ENCODE assay signal across 11 cellular contexts in the genomic region with DNA sequence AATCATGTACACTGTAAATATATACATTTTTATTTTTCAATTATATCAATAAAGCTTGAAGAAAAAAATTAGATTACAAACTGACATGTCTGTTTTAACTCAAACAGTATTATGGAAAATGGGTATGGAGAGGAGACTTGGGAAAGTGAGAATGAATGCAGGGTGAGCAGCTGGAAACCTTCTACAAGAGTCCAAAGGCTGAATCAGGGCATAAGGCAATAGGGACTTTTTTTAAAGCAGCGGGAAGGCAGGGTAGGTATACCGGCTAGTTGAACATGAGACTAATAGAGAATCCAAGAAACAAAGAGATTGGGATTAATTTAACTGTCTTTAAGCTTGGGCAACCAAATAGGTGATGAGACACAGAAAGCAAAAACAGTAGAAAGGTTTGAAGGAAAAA.
"Had no signal": no experiment of that assay in that cellular context is flagged by ENCODE, and none has a peak within 500 bp of the region (broad histone marks: within the 10 kb centered on the region; RNA-seq: fewer than 3 reads in every experiment).

No MANE protein-coding gene starts in this region.

- H3K9me3 ChIP-seq: HAP-1 had no signal

- H2AFZ ChIP-seq: GM23248, GM23338 had no signal

- H3K4me2 ChIP-seq: GM23338 had no signal

- ATAC-seq: GM23338, HCT116 had no signal

- H3K9ac ChIP-seq: GM23248 had no signal

- H3K4me1 ChIP-seq: HAP-1 had no signal

- H3K36me3 ChIP-seq: HAP-1 had no signal

- DNase-seq: GM23248, GOT3, H7, H9, HCEC 1CT, HFFc6 had no signal

- H3K4me3 ChIP-seq: GM23248, GM23338, HAP-1 had no signal

- H3K27ac ChIP-seq: GM23248 had no signal

- FAIRE-seq: H1, H54 had no signal
